ENCODE assay signal across 8 cellular contexts in the genomic region with DNA sequence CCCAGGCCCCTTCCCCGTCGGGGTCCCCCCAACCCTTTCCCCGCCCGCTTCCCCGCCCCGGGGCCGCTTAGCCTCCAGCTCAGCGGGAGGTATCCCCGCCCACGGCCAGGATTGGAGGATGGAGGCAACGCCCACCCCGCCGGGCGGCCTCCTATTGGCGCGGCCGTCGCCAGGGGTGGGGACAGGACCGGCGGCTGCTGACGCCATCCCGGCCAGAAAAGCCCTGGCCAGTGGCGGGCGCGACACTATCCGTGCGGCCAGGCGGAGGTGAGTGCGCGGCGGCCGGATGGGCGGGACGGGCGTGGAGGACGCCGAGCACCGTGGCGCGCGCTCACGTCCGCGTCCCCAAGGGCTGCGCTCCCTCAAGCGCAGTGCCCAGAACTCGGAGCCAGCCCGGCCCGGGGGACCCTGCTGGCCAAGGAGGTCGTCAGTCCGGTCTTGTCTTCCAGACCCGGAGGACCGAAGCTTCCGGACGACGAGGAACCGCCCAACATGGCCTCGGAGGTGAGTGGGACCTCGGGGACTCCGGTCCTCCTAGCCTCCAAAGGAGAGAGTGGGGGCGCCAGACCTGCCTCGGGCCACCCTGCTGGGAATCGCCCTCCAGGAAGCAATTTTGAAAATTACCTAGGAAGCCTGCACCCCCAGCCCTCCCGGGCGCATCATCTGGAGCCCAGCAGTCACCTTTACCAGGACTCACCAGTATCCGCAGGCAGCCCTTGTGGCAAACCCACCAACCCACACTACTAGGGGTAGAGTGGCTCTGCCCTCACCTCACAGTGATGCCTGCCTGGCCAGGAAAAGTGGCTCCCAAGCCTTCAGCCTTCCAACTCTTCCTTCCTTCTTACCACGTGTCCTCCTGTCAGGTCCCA. TPM values are rescaled to one million over a fixed set of nuclear protein-coding genes. Genes with fewer than 3 reads are reported as not detected.
A peak's percentile ranks its signal among the peaks of the same experiment; 100 is the strongest.
DNase-seq lines count a peak whose midpoint lies in the region; ATAC-seq and TF ChIP-seq lines count a peak whose summit lies in the region.

Gene ASL, plus strand, starts transcription at position 230 of the 869 bp plus-strand sequence. Its CDS starts 263 bp downstream, at position 493.

- TF ChIP-seq CTCF in suprapubic skin (IDR thresholded peaks at IDR 0.05), result no peak

- H3K36me3 ChIP-seq in suprapubic skin, result no peaks in the 10 kb centered on the region

- peaks cover 18% of the 10 kb centered on the region for H3K4me1 ChIP-seq in suprapubic skin

- WGBS in suprapubic skin, result 4% methylated on average over 22 of the region's 67 CpGs

- no peaks in the 10 kb centered on the region for H3K27me3 Mint-ChIP-seq in activated naive CD4-positive, alpha-beta T cell treated with anti-CD3 and anti-CD28 coated beads, Interleukin-2, amount 50 U/mL, for 24 hours

- TF ChIP-seq EP300 in suprapubic skin (IDR thresholded peaks at IDR 0.05), result no peak

- H3K4me3 ChIP-seq in suprapubic skin, result peak within 1 kb of the TSS; percentile 91

- peak within 1 kb of the TSS; percentile 41 for H3K27ac Mint-ChIP-seq in activated naive CD4-positive, alpha-beta T cell treated with anti-CD3 and anti-CD28 coated beads, Interleukin-2, amount 50 U/mL, for 24 hours

- POLR2A ChIA-PET in HEK293T (lab: Yijun Ruan, JAX), result interaction anchor here (0.6 to 1.1 kb wide), 3 partner anchors 8 to 12 kb away, joined by 3 to 5 read pairs (median 4); no protein-coding TSS in a partner anchor

- H3K27ac ChIP-seq in suprapubic skin, result peak within 1 kb of the TSS; percentile 63

- CTCF ChIA-PET in HEK293T (lab: Yijun Ruan, JAX), result no interaction called here

- DNase-seq in GM04504 (ENCODE audit: low read depth) (peak; percentile 78), HEK293T (ENCODE audit: extremely low spot score) (peak; percentile 99), NAMALWA (ENCODE audit: low spot score) (peak; percentile 96), globus pallidus (ENCODE audit: low spot score) (peak; percentile 94), occipital lobe (lab: John Stamatoyannopoulos, UW) (peak; percentile 92), suprapubic skin (ENCODE audit: low spot score in 2 of 2) (peak; percentile 95 to 96)

- H3K27me3 ChIP-seq in suprapubic skin, result no peaks in the 10 kb centered on the region

- no peaks in the 10 kb centered on the region for H3K9me3 Mint-ChIP-seq in activated naive CD4-positive, alpha-beta T cell treated with anti-CD3 and anti-CD28 coated beads, Interleukin-2, amount 50 U/mL, for 24 hours

- no peaks in the 10 kb centered on the region for H3K36me3 Mint-ChIP-seq in activated naive CD4-positive, alpha-beta T cell treated with anti-CD3 and anti-CD28 coated beads, Interleukin-2, amount 50 U/mL, for 24 hours

- ATAC-seq in SK-N-SH treated with all-trans-retinoic acid at 6 μM for 48 hours, result peak; percentile 99

- H3K9me3 ChIP-seq in suprapubic skin, result no peaks in the 10 kb centered on the region

- peaks cover 15% of the 10 kb centered on the region for H3K4me1 Mint-ChIP-seq in activated naive CD4-positive, alpha-beta T cell treated with anti-CD3 and anti-CD28 coated beads, Interleukin-2, amount 50 U/mL, for 24 hours

- H3K4me3 Mint-ChIP-seq in activated naive CD4-positive, alpha-beta T cell treated with anti-CD3 and anti-CD28 coated beads, Interleukin-2, amount 50 U/mL, for 24 hours, result peak within 1 kb of the TSS; percentile 81

- TF ChIP-seq POLR2A in suprapubic skin (IDR thresholded peaks at IDR 0.05), result peak in 1 of 2 donors; percentile 46

TF ChIP-seq in HEK293T, 16 proteins besides CTCF, POLR2A, EP300 and RAD21:
- no peak for TF ChIP-seq TARDBP (IDR thresholded peaks at IDR 0.05)
- TF ChIP-seq L3MBTL2 (conservative IDR thresholded peaks at IDR 0.05), result peak; percentile 36; the same call in 1 of the 2 replicates

TF ChIP-seq in SK-N-SH treated with all-trans-retinoic acid at 6 μM for 48 hours, 23 proteins besides CTCF, POLR2A, EP300 and RAD21:
- TF ChIP-seq TCF4 (CRISPR knock-in tag; IDR thresholded peaks at IDR 0.05; ENCODE audit: borderline replicate concordance) (no peak), ZFP3 (CRISPR knock-in tag; IDR thresholded peaks at IDR 0.05) (peak; percentile 57; the same call in 1 of the 2 replicates), ZNF8 (CRISPR knock-in tag; IDR thresholded peaks at IDR 0.05) (no peak), BACH2 (CRISPR knock-in tag; IDR thresholded peaks at IDR 0.05; ENCODE audit: borderline replicate concordance) (no peak), TOX (CRISPR knock-in tag; IDR thresholded peaks at IDR 0.05; ENCODE audit: borderline replicate concordance) (no peak)
- TF ChIP-seq, protein P1, sequence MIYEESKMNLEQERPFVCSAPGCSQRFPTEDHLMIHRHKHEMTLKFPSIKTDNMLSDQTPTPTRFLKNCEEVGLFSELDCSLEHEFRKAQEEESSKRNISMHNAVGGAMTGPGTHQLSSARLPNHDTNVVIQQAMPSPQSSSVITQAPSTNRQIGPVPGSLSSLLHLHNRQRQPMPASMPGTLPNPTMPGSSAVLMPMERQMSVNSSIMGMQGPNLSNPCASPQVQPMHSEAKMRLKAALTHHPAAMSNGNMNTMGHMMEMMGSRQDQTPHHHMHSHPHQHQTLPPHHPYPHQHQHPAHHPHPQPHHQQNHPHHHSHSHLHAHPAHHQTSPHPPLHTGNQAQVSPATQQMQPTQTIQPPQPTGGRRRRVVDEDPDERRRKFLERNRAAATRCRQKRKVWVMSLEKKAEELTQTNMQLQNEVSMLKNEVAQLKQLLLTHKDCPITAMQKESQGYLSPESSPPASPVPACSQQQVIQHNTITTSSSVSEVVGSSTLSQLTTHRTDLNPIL (CRISPR knock-in tag; IDR thresholded peaks at IDR 0.05; ENCODE audit: low read depth), result no peak

RNA-seq across cellular contexts. Expression of gene ASL, which starts in this region (rescaled TPM):
- total RNA-seq in occipital lobe, result 4.5 TPM
- total RNA-seq in suprapubic skin, result 10 to 100 TPM; 14.3 to 30.8 (median 22.4) TPM

Comparison
In these comparisons a context has a peak if more than half of its experiments do, and no peak if none do; other contexts are left out.
1. Peak in every context shown above with its lines: DNase-seq, ATAC-seq, H3K4me3 ChIP-seq and H3K27ac ChIP-seq.